Comparison of ENCODE assay signal across 8 cellular contexts in the genomic region with DNA sequence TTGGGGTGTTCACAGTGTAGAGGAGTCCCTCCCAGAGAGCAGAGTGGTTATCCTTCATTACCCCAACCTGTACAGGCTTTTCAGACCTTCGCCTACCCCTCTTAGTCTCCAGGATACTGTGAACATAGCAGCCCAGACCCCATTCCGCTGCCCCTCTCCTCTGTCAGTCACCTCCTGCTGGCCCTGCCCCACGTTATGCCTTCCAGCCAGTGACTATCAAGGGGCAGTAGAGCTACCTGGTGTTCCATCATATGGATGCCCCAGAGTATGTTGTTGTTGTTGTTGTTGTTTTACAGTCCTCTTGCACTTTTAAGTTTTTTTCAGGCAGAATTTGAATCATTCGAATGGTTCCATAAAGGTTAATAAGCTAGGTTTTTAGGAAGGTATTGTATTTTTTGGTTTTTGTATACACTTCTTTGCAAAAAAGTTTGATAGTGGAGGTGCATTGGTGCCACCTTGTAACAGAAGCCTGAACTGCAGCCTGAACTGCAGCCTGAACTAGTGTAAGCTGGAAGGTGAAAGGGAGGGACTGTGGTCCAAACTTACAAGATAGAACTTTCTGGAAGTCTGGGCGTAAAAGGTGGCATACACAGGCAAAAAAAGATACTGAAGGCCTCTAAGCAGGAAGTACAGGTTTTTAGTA.
DNase-seq lines count a peak whose midpoint lies in the region; ATAC-seq and TF ChIP-seq lines count a peak whose summit lies in the region.

No MANE protein-coding gene starts in this region.

- H3K9me3 ChIP-seq in OCI-LY3 (ENCODE audit: insufficient read depth, low read length) (no peaks in the 10 kb centered on the region), suprapubic skin (no peaks in the 10 kb centered on the region)

- H3K4me1 ChIP-seq in OCI-LY3 (ENCODE audit: low read length) (no peaks in the 10 kb centered on the region), suprapubic skin (no peaks in the 10 kb centered on the region)

- no peak overlapping the region for H3K4me2 ChIP-seq in OCI-LY3 (ENCODE audit: low read length)

- H3K79me2 ChIP-seq in OCI-LY3 (ENCODE audit: low read length), result no peaks in the 10 kb centered on the region

- H3K4me3 ChIP-seq in AG10803 (ENCODE audit: low read length) (no peak overlapping the region), OCI-LY3 (ENCODE audit: low read length) (no peak overlapping the region), epithelial cell of proximal tubule (ENCODE audit: low read depth, low read length) (no peak overlapping the region), suprapubic skin (no peak overlapping the region)

- ATAC-seq in GM19463 (IDR thresholded peaks at IDR 0.05; ENCODE audit: unreplicated experiment), result no peak

- H3K27me3 ChIP-seq in OCI-LY3 (ENCODE audit: low read depth, low read length) (no peaks in the 10 kb centered on the region), suprapubic skin (no peaks in the 10 kb centered on the region)

- WGBS in suprapubic skin, result 69% methylated on average over 5 of the region's 5 CpGs

- H3K27ac ChIP-seq in OCI-LY3 (ENCODE audit: low read length), result no peak overlapping the region
- no peak overlapping the region for H3K27ac ChIP-seq in suprapubic skin

- H4K20me1 ChIP-seq in OCI-LY3 (ENCODE audit: insufficient read depth, low read length), result no peaks in the 10 kb centered on the region

- TF ChIP-seq POLR2A in suprapubic skin (IDR thresholded peaks at IDR 0.05), result no peak

- TF ChIP-seq EP300 in suprapubic skin (IDR thresholded peaks at IDR 0.05), result no peak

- no peak overlapping the region for H2AFZ ChIP-seq in OCI-LY3 (ENCODE audit: low read depth, low read length)

- TF ChIP-seq CTCF in AG10803 (conservative IDR thresholded peaks at IDR 0.05; ENCODE audit: low read length) (peak; percentile 67), GM12872 (IDR thresholded peaks at IDR 0.05; ENCODE audit: insufficient read depth, low read depth, low read length) (peak; percentile 40), OCI-LY3 (IDR thresholded peaks at IDR 0.05; ENCODE audit: low read depth, low read length) (peak; percentile 43), epithelial cell of proximal tubule (conservative IDR thresholded peaks at IDR 0.05; ENCODE audit: low read depth, low read length) (peak; percentile 64), suprapubic skin (IDR thresholded peaks at IDR 0.05) (peak; percentile 11 to 27)

- DNase-seq in AG10803 (ENCODE audit: low read depth), result peak; percentile 28
- DNase-seq in epithelial cell of proximal tubule (ENCODE audit: low read depth), result no peak
- DNase-seq in suprapubic skin (ENCODE audit: low spot score in 2 of 2), result no peak
- DNase-seq in OCI-M2 (lab: John Stamatoyannopoulos, UW; ENCODE audit: unreplicated experiment), result no peak
- DNase-seq in NCI-H446 treated with DMSO at 0.1 percent for 48 hours (lab: John Stamatoyannopoulos, UW), result no peak

- H3K9ac ChIP-seq in OCI-LY3 (ENCODE audit: low read length), result no peak overlapping the region

- no peaks in the 10 kb centered on the region for H3K36me3 ChIP-seq in OCI-LY3 (replicated peaks; ENCODE audit: low read depth, low read length)
- H3K36me3 ChIP-seq in suprapubic skin, result no peaks in the 10 kb centered on the region
